ENCODE assay signal across 26 cellular contexts in genomic region chr6:6634735-6635075, GRCh38. TPM values are rescaled to one million over a fixed set of nuclear protein-coding genes. Genes with fewer than 3 reads are reported as not detected.
DNase-seq lines count a peak whose midpoint lies in the region; ATAC-seq, FAIRE-seq and TF ChIP-seq lines count a peak whose summit lies in the region.
"Had no signal": no experiment of that assay in that cellular context is flagged by ENCODE, and none has a peak within 500 bp of the region (broad histone marks: within the 10 kb centered on the region; RNA-seq: fewer than 3 reads in every experiment).

No MANE protein-coding gene starts in this region.

- H3K56ac ChIP-seq in mesendoderm (ENCODE audit: low read length), result no peak overlapping the region

- peak overlapping the region; percentile 53 for H3K27ac ChIP-seq in GM12878 (ENCODE audit: control insufficient read depth, insufficient read depth)
- H3K27ac ChIP-seq in neural cell (ENCODE audit: low read length), result peak overlapping the region; percentile 9
- no peak overlapping the region for H3K27ac ChIP-seq in mesendoderm (ENCODE audit: low read depth, low read length)
- H3K27ac ChIP-seq: BLaER1, KMS-11, PC-9, SJCRH30 had no signal

- ATAC-seq in GM12878, result no peak
- ATAC-seq in GM18520 (IDR thresholded peaks at IDR 0.05; ENCODE audit: unreplicated experiment), result no peak
- ATAC-seq: HCT116, Right ventricle myocardium inferior, SK-N-SH treated with all-trans-retinoic acid at 6 μM for 48 hours had no signal

- H3K18ac ChIP-seq in mesendoderm (ENCODE audit: low read length), result no peak overlapping the region

- 100% methylated on average over 1 of the region's 1 CpG for WGBS in GM12878 (ENCODE audit: insufficient coverage, insufficient replicate concordance, low lambda C conversion rate, missing lambda C conversion rate)
- WGBS in mesendoderm (ENCODE audit: extremely low coverage, insufficient coverage, low lambda C conversion rate), result no CpG with 5 or more reads among the region's 1 CpG

- TF ChIP-seq RAD21 in GM12878 (IDR thresholded peaks at IDR 0.05; ENCODE audit: insufficient read depth, low read depth, low read length), result no peak
- TF ChIP-seq RAD21 in neural cell (conservative IDR thresholded peaks at IDR 0.05), result no peak

- no peaks in the 10 kb centered on the region for H3K27me3 Mint-ChIP-seq in T-helper 2 cell treated with Interferon-gamma antibody and Interleukin-4, amounts not matched to agents 5 μg/mL and 100 μg/mL, for 36 hours (ENCODE audit: low read depth)
- H3K27me3 Mint-ChIP-seq: CD4-positive, CD25-positive, alpha-beta regulatory T cell had no signal

- SMC1A ChIA-PET in GM12878 (lab: Charles Lee; ENCODE audit: uncharacterized antibody, unreplicated experiment), result interaction anchor here (1.3 to 3.9 kb wide), 5 partner anchors 11 to 48 kb away, joined by 3 to 19 read pairs (median 10); partner anchors contain the start of gene LY86

- no peak overlapping the region for H2BK120ac ChIP-seq in mesendoderm (ENCODE audit: low read depth, low read length)

- peaks cover 30% of the 10 kb centered on the region for H3K4me1 ChIP-seq in GM12878 (ENCODE audit: control insufficient read depth, insufficient read depth, low read length)
- H3K4me1 ChIP-seq in mesendoderm (ENCODE audit: control insufficient read depth, low read depth, low read length), result no peaks in the 10 kb centered on the region
- H3K4me1 ChIP-seq: SJCRH30 had no signal

- H2AK5ac ChIP-seq in mesendoderm (ENCODE audit: low read length), result no peak overlapping the region

- POLR2A ChIA-PET in GM12878 (lab: Charles Lee), result interaction anchor here (0.5 to 1.5 kb wide), 2 partner anchors 42 to 483 kb away, joined by 3 read pairs; no protein-coding TSS in a partner anchor

- no peaks in the 10 kb centered on the region for H3K9me3 Mint-ChIP-seq in T-helper 2 cell treated with Interferon-gamma antibody and Interleukin-4, amounts not matched to agents 5 μg/mL and 100 μg/mL, for 36 hours

- H3K4me1 Mint-ChIP-seq in T-helper 2 cell treated with Interferon-gamma antibody and Interleukin-4, amounts not matched to agents 5 μg/mL and 100 μg/mL, for 36 hours (ENCODE audit: low read depth), result peaks cover 41% of the 10 kb centered on the region

- CTCF ChIA-PET in GM12878 (lab: Yijun Ruan, JAX), result interaction anchor here (0.7 to 1.0 kb wide), 2 partner anchors 10 to 18 kb away, joined by 3 read pairs; no protein-coding TSS in a partner anchor

- no peak overlapping the region for H2BK15ac ChIP-seq in mesendoderm (replicated peaks; ENCODE audit: low read depth)

- no peak overlapping the region for H4K8ac ChIP-seq in mesendoderm (ENCODE audit: low read depth, low read length)

- FAIRE-seq in GM12878 (lab: Jason Lieb, UNC), result no peak
- FAIRE-seq: D721Med had no signal

- intact Hi-C loops in GM12878 (cut with micrococcal nuclease; ENCODE audit: unreplicated experiment), result no loop called here

- in situ Hi-C loops in G401 (cut with HindIII; ENCODE audit: low sequenced_read_pairs), result no loop called here
- in situ Hi-C loops in GM12878 (cut with MboI), result no loop called here

- H3K4me3 ChIP-seq in GM12878 (no peak overlapping the region), neural cell (ENCODE audit: low read length) (no peak overlapping the region), mesendoderm (ENCODE audit: low read length) (no peak overlapping the region)
- H3K4me3 ChIP-seq: BLaER1, PC-9, SJCRH30 had no signal

- H3K27me3 ChIP-seq in GM12878 (replicated peaks in 1 of 2; ENCODE audit: control insufficient read depth in 2 of 2, insufficient read depth in 2 of 2, low read length in 1 of 2), result no peaks in the 10 kb centered on the region
- no peaks in the 10 kb centered on the region for H3K27me3 ChIP-seq in neural cell (ENCODE audit: insufficient read depth, low read depth, low read length)
- no peaks in the 10 kb centered on the region for H3K27me3 ChIP-seq in mesendoderm (ENCODE audit: insufficient read depth, low read length, poor library complexity)
- H3K27me3 ChIP-seq: BLaER1, SJCRH30 had no signal

- no peak overlapping the region for H2BK5ac ChIP-seq in mesendoderm (ENCODE audit: low read length)

- H4K20me1 ChIP-seq in GM12878 (ENCODE audit: control insufficient read depth, insufficient read depth) (no peaks in the 10 kb centered on the region), neural cell (ENCODE audit: insufficient read depth) (no peaks in the 10 kb centered on the region)
- H4K20me1 ChIP-seq: BLaER1 had no signal

- TF ChIP-seq EP300 in GM12878 (IDR thresholded peaks at IDR 0.05; ENCODE audit: borderline replicate concordance in 1 of 2, control insufficient read depth in 1 of 2, low read depth in 2 of 2, low read length in 2 of 2) (no peak), neural cell (conservative IDR thresholded peaks at IDR 0.05; ENCODE audit: poor library complexity, severe bottlenecking) (no peak)

- peaks cover 4% of the 10 kb centered on the region; the same call in 2 of the 3 replicates for H3K9me3 ChIP-seq in GM12878 (replicated peaks; ENCODE audit: control insufficient read depth, insufficient read depth, low read length)
- H3K9me3 ChIP-seq in neural cell (ENCODE audit: low read length), result no peaks in the 10 kb centered on the region
- H3K9me3 ChIP-seq: BLaER1, SJCRH30 had no signal

- H3K36me3 ChIP-seq in GM12878 (ENCODE audit: control insufficient read depth in 2 of 2, insufficient read depth in 2 of 2, low read length in 1 of 2) (peaks cover 6% of the 10 kb centered on the region in 2 experiments; a peak in 3 of 4 replicates), neural cell (ENCODE audit: insufficient read depth, low read length) (no peaks in the 10 kb centered on the region), mesendoderm (ENCODE audit: control insufficient read depth, insufficient read depth, low read length) (no peaks in the 10 kb centered on the region)
- H3K36me3 ChIP-seq: BLaER1, SJCRH30 had no signal

- H3F3A ChIP-seq in neural cell (ENCODE audit: insufficient read depth, low read length, poor library complexity, severe bottlenecking), result no peaks in the 10 kb centered on the region

- H3K79me1 ChIP-seq in mesendoderm (ENCODE audit: low read length), result no peaks in the 10 kb centered on the region

- DNase-seq in T-helper 2 cell treated with Interferon-gamma antibody and Interleukin-4, amounts not matched to agents 5 μg/mL and 100 μg/mL, for 36 hours (ENCODE audit: low spot score), result no peak
- DNase-seq in T-helper 2 cell (no peak), G401 (ENCODE audit: low spot score) (peak; percentile 86), GM12878 (ENCODE audit: low read depth, low spot score) (no peak), mesendoderm (no peak)
- DNase-seq: CD4-positive, CD25-positive, alpha-beta regulatory T cell; IMR-90; NCI-H1048; NCI-H1417; NCI-H187; NCI-H2081 treated with DMSO at 0.1 percent for 48 hours; NCI-H526 treated with DMSO at 0.1 percent for 48 hours; PC-9; SJCRH30 had no signal

- peak overlapping the region; percentile 17 for H3K4me2 ChIP-seq in GM12878 (ENCODE audit: control insufficient read depth, insufficient read depth)
- H3K4me2 ChIP-seq in neural cell (ENCODE audit: low read length), result peak overlapping the region; percentile 22
- H3K4me2 ChIP-seq in mesendoderm (ENCODE audit: low read length), result no peak overlapping the region
- H3K4me2 ChIP-seq: BLaER1, PC-9 had no signal

- H3K23ac ChIP-seq in mesendoderm (ENCODE audit: low read length), result no peak overlapping the region

- H2AFZ ChIP-seq in GM12878 (ENCODE audit: control insufficient read depth, low read depth, low read length) (no peak overlapping the region), neural cell (ENCODE audit: low read depth, low read length) (no peak overlapping the region)
- H2AFZ ChIP-seq: PC-9 had no signal

- H3K9me2 ChIP-seq in neural cell (ENCODE audit: insufficient read depth, low read length), result no peaks in the 10 kb centered on the region

- no peak overlapping the region for H3K4ac ChIP-seq in mesendoderm (ENCODE audit: low read depth, low read length)

- H3K9ac ChIP-seq in GM12878 (ENCODE audit: control insufficient read depth, insufficient read depth, low read length) (no peak overlapping the region), neural cell (ENCODE audit: low read length) (no peak overlapping the region), mesendoderm (ENCODE audit: low read length) (no peak overlapping the region)
- H3K9ac ChIP-seq: BLaER1, KMS-11 had no signal

- no peak for TF ChIP-seq CTCF in GM12878 (IDR thresholded peaks at IDR 0.05 in 2 of 3, conservative IDR thresholded peaks at IDR 0.05 in 1 of 3; ENCODE audit: control insufficient read depth in 2 of 3, extremely low read depth in 1 of 3, insufficient read depth in 1 of 3, low read depth in 3 of 3, low read length in 3 of 3)
- no peak for TF ChIP-seq CTCF in neural cell (IDR thresholded peaks at IDR 0.05; ENCODE audit: poor library complexity, severe bottlenecking)

- H3K27ac Mint-ChIP-seq in T-helper 2 cell treated with Interferon-gamma antibody and Interleukin-4, amounts not matched to agents 5 μg/mL and 100 μg/mL, for 36 hours, result peak overlapping the region; percentile 13
- H3K27ac Mint-ChIP-seq: CD4-positive, CD25-positive, alpha-beta regulatory T cell had no signal

- RAD21 ChIA-PET in GM12878 (lab: Charles Lee; ENCODE audit: unreplicated experiment), result interaction anchor here (1.0 to 4.0 kb wide), 3 partner anchors 24 to 46 kb away, joined by 3 to 52 read pairs (median 3); partner anchors contain the start of gene LY86

- no peak for TF ChIP-seq POLR2A in GM12878 (IDR thresholded peaks at IDR 0.05; ENCODE audit: low read depth, low read length)

- BruUV-seq in GM12878 (replicated peaks; lab: Mats Ljungman, UMichigan), result no TSS peak

- no peak overlapping the region for H4K5ac ChIP-seq in mesendoderm (ENCODE audit: low read length)

- peak overlapping the region; percentile 38 for H3K4me3 Mint-ChIP-seq in T-helper 2 cell treated with Interferon-gamma antibody and Interleukin-4, amounts not matched to agents 5 μg/mL and 100 μg/mL, for 36 hours
- H3K4me3 Mint-ChIP-seq: CD4-positive, CD25-positive, alpha-beta regulatory T cell had no signal

- no peaks in the 10 kb centered on the region for H3K79me2 ChIP-seq in GM12878 (ENCODE audit: control insufficient read depth, insufficient read depth, low read length)
- H3K79me2 ChIP-seq in neural cell (replicated peaks; ENCODE audit: insufficient read depth, low read length), result no peaks in the 10 kb centered on the region
- H3K79me2 ChIP-seq in mesendoderm (ENCODE audit: control insufficient read depth, insufficient read depth, low read length), result no peaks in the 10 kb centered on the region

- peaks cover 6% of the 10 kb centered on the region for H3K36me3 Mint-ChIP-seq in T-helper 2 cell treated with Interferon-gamma antibody and Interleukin-4, amounts not matched to agents 5 μg/mL and 100 μg/mL, for 36 hours (ENCODE audit: low read depth)
- H3K36me3 Mint-ChIP-seq: CD4-positive, CD25-positive, alpha-beta regulatory T cell had no signal

RNA-seq across cellular contexts. Expression of gene LY86, which starts 46.2 kb away (rescaled TPM):
- total RNA-seq in G401 (2014; rRNA removed; shearing (Covaris generic)), result not detected in 2 replicates
- 79.0 and 83.4 TPM in 2 replicates for total RNA-seq in GM12878 (2013; cell fraction: nucleolus; rRNA removed)
- total RNA-seq in GM12878 (2014; rRNA removed), result 103 and 132 TPM in 2 replicates
- total RNA-seq in GM12878 (2014; rRNA removed; fragmentation: Illumina TruSeq; extraction: Trizol), result 111 and 122 TPM in 2 replicates
- 68.2 and 77.3 TPM in 2 replicates for total RNA-seq in GM12878 (2021)
- 90.7 TPM for polyA plus RNA-seq in GM12878 (2011; ENCODE audit: low read depth)
- 118 and 145 TPM in 2 replicates for polyA plus RNA-seq in GM12878 (2011; rRNA removed)
- 92.0 and 93.2 TPM in 2 replicates for polyA plus RNA-seq in GM12878 (2011; cell fraction: cytosol; rRNA removed)
- polyA plus RNA-seq in GM12878 (2011; cell fraction: nucleus; rRNA removed), result 28.5 and 54.0 TPM in 2 replicates
- 80.3 and 84.9 TPM in 2 replicates for polyA plus RNA-seq in GM12878 (2012)
- 136 and 138 TPM in 2 replicates for polyA plus RNA-seq in GM12878 (2014; fragmentation: Illumina TruSeq; extraction: Trizol)
- 100 to 1,000 TPM; 306 to 457 TPM for polyA plus RNA-seq in GM12878 (2014; fragmentation: Nextera tagmentation; extraction: Ambion mirVana)
- 83.2 and 119 TPM in 2 replicates for polyA plus RNA-seq in GM12878 (2014; rRNA removed)
- polyA plus RNA-seq in GM12878 (2016; fragmentation: Nextera tagmentation; extraction: Ambion mirVana), result 100 to 1,000 TPM; 180 to 186 TPM
- polyA minus RNA-seq in GM12878 (2011; rRNA and poly(A)+ RNA removed), result 50.8 and 71.5 TPM in 2 replicates
- polyA minus RNA-seq in GM12878 (2011; cell fraction: cytosol; rRNA and poly(A)+ RNA removed), result 31.0 and 32.2 TPM in 2 replicates
- 14.5 and 15.8 TPM in 2 replicates for polyA minus RNA-seq in GM12878 (2011; cell fraction: nucleus; rRNA and poly(A)+ RNA removed)
- not detected in 2 replicates for polyA plus RNA-seq in neural cell
- polyA minus RNA-seq in neural cell, result not detected in 2 replicates
- polyA plus RNA-seq in mesendoderm (2013, experiment 1 of 2), result not detected
- not detected for polyA plus RNA-seq in mesendoderm (2013, experiment 2 of 2)
- total RNA-seq: A172; CD4-positive, CD25-positive, alpha-beta regulatory T cell; H4; IMR-90; NCI-H460; PC-9; RPMI7951; SJCRH30 had no signal
- polyA plus RNA-seq: IMR-90 had no signal

Comparison
In these comparisons a context has a peak if more than half of its experiments do, and no peak if none do; other contexts are left out.
1. RNA of gene LY86, which starts 46.2 kb away (total RNA-seq): 68.2 to 132 TPM in GM12878; not detected in G401; every median in the first group is over 10 times any median in the second.